In the genomic region with DNA sequence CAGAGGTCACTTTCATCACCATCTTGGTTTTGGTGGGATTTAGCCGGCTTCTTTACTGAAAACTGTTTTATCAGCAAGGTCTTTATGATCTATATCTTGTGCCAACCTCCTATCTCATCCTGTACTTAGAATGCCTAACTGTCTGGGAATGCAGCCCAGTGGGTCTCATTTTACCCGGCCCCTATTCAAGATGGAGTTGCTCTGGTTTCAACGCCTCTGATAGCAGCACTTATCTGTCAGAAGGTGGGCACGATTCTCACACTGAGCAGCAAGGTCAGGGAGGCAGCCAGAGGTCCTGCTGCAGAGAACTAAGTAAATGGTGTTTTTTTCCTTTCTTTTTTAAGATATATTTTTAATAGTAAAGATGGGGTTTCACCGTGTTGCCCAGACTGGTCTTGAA, we compare ENCODE assay signal across 1 cellular context.
A peak's percentile ranks its signal among the peaks of the same experiment; 100 is the strongest.
TF ChIP-seq lines count a peak whose summit lies in the region.

No MANE protein-coding gene starts in this region.

TF ChIP-seq in K562, 482 proteins besides CTCF, POLR2A, EP300 and RAD21 (continued from another document and continues in another):
- TF ChIP-seq, protein P1, sequence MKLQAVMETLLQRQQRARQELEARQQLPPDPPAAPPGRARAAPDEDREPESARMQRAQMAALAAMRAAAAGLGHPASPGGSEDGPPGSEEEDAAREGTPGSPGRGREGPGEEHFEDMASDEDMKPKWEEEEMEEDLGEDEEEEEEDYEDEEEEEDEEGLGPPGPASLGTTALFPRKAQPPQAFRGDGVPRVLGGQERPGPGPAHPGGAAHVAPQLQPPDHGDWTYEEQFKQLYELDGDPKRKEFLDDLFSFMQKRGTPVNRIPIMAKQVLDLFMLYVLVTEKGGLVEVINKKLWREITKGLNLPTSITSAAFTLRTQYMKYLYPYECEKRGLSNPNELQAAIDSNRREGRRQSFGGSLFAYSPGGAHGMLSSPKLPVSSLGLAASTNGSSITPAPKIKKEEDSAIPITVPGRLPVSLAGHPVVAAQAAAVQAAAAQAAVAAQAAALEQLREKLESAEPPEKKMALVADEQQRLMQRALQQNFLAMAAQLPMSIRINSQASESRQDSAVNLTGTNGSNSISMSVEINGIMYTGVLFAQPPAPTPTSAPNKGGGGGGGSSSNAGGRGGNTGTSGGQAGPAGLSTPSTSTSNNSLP (IDR thresholded peaks at IDR 0.05; ENCODE audit: borderline replicate concordance, low read depth, low read length), result no peak
- TF ChIP-seq, protein P2, sequence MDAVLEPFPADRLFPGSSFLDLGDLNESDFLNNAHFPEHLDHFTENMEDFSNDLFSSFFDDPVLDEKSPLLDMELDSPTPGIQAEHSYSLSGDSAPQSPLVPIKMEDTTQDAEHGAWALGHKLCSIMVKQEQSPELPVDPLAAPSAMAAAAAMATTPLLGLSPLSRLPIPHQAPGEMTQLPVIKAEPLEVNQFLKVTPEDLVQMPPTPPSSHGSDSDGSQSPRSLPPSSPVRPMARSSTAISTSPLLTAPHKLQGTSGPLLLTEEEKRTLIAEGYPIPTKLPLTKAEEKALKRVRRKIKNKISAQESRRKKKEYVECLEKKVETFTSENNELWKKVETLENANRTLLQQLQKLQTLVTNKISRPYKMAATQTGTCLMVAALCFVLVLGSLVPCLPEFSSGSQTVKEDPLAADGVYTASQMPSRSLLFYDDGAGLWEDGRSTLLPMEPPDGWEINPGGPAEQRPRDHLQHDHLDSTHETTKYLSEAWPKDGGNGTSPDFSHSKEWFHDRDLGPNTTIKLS (IDR thresholded peaks at IDR 0.05; ENCODE audit: borderline replicate concordance, low read depth), result no peak
- no peak for TF ChIP-seq CHCHD3 (CRISPR knock-in tag; IDR thresholded peaks at IDR 0.05)
- TF ChIP-seq NCOA1 (IDR thresholded peaks at IDR 0.05; ENCODE audit: low read depth), result no peak
- TF ChIP-seq TEAD2 (tag; IDR thresholded peaks at IDR 0.05), result peak; percentile 76
- TF ChIP-seq, protein P3, sequence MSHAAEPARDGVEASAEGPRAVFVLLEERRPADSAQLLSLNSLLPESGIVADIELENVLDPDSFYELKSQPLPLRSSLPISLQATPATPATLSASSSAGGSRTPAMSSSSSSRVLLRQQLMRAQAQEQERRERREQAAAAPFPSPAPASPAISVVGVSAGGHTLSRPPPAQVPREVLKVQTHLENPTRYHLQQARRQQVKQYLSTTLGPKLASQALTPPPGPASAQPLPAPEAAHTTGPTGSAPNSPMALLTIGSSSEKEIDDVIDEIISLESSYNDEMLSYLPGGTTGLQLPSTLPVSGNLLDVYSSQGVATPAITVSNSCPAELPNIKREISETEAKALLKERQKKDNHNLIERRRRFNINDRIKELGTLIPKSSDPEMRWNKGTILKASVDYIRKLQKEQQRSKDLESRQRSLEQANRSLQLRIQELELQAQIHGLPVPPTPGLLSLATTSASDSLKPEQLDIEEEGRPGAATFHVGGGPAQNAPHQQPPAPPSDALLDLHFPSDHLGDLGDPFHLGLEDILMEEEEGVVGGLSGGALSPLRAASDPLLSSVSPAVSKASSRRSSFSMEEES (CRISPR knock-in tag; IDR thresholded peaks at IDR 0.05), result no peak
- no peak for TF ChIP-seq POLR2AphosphoS5 (IDR thresholded peaks at IDR 0.05; ENCODE audit: control insufficient read depth, insufficient read depth, low read depth, low read length)
- TF ChIP-seq ZNF197 (CRISPR knock-in tag; IDR thresholded peaks at IDR 0.05; ENCODE audit: low read depth), result peak; percentile 81
- TF ChIP-seq, protein P4, sequence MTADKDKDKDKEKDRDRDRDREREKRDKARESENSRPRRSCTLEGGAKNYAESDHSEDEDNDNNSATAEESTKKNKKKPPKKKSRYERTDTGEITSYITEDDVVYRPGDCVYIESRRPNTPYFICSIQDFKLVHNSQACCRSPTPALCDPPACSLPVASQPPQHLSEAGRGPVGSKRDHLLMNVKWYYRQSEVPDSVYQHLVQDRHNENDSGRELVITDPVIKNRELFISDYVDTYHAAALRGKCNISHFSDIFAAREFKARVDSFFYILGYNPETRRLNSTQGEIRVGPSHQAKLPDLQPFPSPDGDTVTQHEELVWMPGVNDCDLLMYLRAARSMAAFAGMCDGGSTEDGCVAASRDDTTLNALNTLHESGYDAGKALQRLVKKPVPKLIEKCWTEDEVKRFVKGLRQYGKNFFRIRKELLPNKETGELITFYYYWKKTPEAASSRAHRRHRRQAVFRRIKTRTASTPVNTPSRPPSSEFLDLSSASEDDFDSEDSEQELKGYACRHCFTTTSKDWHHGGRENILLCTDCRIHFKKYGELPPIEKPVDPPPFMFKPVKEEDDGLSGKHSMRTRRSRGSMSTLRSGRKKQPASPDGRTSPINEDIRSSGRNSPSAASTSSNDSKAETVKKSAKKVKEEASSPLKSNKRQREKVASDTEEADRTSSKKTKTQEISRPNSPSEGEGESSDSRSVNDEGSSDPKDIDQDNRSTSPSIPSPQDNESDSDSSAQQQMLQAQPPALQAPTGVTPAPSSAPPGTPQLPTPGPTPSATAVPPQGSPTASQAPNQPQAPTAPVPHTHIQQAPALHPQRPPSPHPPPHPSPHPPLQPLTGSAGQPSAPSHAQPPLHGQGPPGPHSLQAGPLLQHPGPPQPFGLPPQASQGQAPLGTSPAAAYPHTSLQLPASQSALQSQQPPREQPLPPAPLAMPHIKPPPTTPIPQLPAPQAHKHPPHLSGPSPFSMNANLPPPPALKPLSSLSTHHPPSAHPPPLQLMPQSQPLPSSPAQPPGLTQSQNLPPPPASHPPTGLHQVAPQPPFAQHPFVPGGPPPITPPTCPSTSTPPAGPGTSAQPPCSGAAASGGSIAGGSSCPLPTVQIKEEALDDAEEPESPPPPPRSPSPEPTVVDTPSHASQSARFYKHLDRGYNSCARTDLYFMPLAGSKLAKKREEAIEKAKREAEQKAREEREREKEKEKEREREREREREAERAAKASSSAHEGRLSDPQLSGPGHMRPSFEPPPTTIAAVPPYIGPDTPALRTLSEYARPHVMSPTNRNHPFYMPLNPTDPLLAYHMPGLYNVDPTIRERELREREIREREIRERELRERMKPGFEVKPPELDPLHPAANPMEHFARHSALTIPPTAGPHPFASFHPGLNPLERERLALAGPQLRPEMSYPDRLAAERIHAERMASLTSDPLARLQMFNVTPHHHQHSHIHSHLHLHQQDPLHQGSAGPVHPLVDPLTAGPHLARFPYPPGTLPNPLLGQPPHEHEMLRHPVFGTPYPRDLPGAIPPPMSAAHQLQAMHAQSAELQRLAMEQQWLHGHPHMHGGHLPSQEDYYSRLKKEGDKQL (CRISPR knock-in tag; IDR thresholded peaks at IDR 0.05; ENCODE audit: borderline replicate concordance), result no peak
- no peak for TF ChIP-seq ARNT (IDR thresholded peaks at IDR 0.05)
- no peak for TF ChIP-seq ZNF699 (CRISPR knock-in tag; IDR thresholded peaks at IDR 0.05; ENCODE audit: insufficient replicate concordance)
- TF ChIP-seq NFRKB (IDR thresholded peaks at IDR 0.05; ENCODE audit: low read depth), result no peak
- TF ChIP-seq, protein P5, sequence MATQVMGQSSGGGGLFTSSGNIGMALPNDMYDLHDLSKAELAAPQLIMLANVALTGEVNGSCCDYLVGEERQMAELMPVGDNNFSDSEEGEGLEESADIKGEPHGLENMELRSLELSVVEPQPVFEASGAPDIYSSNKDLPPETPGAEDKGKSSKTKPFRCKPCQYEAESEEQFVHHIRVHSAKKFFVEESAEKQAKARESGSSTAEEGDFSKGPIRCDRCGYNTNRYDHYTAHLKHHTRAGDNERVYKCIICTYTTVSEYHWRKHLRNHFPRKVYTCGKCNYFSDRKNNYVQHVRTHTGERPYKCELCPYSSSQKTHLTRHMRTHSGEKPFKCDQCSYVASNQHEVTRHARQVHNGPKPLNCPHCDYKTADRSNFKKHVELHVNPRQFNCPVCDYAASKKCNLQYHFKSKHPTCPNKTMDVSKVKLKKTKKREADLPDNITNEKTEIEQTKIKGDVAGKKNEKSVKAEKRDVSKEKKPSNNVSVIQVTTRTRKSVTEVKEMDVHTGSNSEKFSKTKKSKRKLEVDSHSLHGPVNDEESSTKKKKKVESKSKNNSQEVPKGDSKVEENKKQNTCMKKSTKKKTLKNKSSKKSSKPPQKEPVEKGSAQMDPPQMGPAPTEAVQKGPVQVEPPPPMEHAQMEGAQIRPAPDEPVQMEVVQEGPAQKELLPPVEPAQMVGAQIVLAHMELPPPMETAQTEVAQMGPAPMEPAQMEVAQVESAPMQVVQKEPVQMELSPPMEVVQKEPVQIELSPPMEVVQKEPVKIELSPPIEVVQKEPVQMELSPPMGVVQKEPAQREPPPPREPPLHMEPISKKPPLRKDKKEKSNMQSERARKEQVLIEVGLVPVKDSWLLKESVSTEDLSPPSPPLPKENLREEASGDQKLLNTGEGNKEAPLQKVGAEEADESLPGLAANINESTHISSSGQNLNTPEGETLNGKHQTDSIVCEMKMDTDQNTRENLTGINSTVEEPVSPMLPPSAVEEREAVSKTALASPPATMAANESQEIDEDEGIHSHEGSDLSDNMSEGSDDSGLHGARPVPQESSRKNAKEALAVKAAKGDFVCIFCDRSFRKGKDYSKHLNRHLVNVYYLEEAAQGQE (CRISPR knock-in tag; IDR thresholded peaks at IDR 0.05; ENCODE audit: low read depth), result 0 out of 2 replicates have a peak, but pooled peaks have one; percentile 26
- TF ChIP-seq TAF7 (tag; IDR thresholded peaks at IDR 0.05), result peak; percentile 68
- TF ChIP-seq NCOA6 (IDR thresholded peaks at IDR 0.05), result no peak
- TF ChIP-seq, protein P6, sequence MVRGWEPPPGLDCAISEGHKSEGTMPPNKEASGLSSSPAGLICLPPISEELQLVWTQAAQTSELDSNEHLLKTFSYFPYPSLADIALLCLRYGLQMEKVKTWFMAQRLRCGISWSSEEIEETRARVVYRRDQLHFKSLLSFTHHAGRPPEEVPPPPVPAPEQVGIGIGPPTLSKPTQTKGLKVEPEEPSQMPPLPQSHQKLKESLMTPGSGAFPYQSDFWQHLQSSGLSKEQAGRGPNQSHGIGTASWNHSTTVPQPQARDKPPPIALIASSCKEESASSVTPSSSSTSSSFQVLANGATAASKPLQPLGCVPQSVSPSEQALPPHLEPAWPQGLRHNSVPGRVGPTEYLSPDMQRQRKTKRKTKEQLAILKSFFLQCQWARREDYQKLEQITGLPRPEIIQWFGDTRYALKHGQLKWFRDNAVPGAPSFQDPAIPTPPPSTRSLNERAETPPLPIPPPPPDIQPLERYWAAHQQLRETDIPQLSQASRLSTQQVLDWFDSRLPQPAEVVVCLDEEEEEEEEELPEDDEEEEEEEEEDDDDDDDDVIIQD (CRISPR knock-in tag; IDR thresholded peaks at IDR 0.05), result no peak
- no peak for TF ChIP-seq CBX1 (IDR thresholded peaks at IDR 0.05; ENCODE audit: low read depth)
- TF ChIP-seq, protein P7, sequence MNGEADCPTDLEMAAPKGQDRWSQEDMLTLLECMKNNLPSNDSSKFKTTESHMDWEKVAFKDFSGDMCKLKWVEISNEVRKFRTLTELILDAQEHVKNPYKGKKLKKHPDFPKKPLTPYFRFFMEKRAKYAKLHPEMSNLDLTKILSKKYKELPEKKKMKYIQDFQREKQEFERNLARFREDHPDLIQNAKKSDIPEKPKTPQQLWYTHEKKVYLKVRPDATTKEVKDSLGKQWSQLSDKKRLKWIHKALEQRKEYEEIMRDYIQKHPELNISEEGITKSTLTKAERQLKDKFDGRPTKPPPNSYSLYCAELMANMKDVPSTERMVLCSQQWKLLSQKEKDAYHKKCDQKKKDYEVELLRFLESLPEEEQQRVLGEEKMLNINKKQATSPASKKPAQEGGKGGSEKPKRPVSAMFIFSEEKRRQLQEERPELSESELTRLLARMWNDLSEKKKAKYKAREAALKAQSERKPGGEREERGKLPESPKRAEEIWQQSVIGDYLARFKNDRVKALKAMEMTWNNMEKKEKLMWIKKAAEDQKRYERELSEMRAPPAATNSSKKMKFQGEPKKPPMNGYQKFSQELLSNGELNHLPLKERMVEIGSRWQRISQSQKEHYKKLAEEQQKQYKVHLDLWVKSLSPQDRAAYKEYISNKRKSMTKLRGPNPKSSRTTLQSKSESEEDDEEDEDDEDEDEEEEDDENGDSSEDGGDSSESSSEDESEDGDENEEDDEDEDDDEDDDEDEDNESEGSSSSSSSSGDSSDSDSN (IDR thresholded peaks at IDR 0.05; ENCODE audit: borderline replicate concordance in 1 of 2, low read depth in 2 of 2, low read length in 2 of 2), result no peak
- no peak; the same call in 1 of the 2 replicates for TF ChIP-seq TCFL5 (CRISPR knock-in tag; conservative IDR thresholded peaks at IDR 0.05)
- TF ChIP-seq PHF8 (IDR thresholded peaks at IDR 0.05; ENCODE audit: borderline replicate concordance, low read length), result no peak
- no peak for TF ChIP-seq ZFX (CRISPR knock-in tag; IDR thresholded peaks at IDR 0.05)
- TF ChIP-seq ELF1 (tag; IDR thresholded peaks at IDR 0.05), result no peak
- no peak for TF ChIP-seq POU5F1 (IDR thresholded peaks at IDR 0.05; ENCODE audit: borderline replicate concordance, low read depth, low read length, partially characterized antibody)
- TF ChIP-seq ZNF445 (CRISPR knock-in tag; IDR thresholded peaks at IDR 0.05; ENCODE audit: low read depth), result peak; percentile 68; the same call in 1 of the 2 replicates
- no peak for TF ChIP-seq LEF1 (IDR thresholded peaks at IDR 0.05)
- no peak for TF ChIP-seq JUN (IDR thresholded peaks at IDR 0.05; ENCODE audit: borderline replicate concordance, low read depth, low read length)
- TF ChIP-seq JUN (CRISPR knock-in tag; IDR thresholded peaks at IDR 0.05; ENCODE audit: borderline replicate concordance), result no peak
- no peak for TF ChIP-seq TBP (optimal IDR thresholded peaks at IDR 0.05; ENCODE audit: low read depth, low read length)
- TF ChIP-seq, protein P8, sequence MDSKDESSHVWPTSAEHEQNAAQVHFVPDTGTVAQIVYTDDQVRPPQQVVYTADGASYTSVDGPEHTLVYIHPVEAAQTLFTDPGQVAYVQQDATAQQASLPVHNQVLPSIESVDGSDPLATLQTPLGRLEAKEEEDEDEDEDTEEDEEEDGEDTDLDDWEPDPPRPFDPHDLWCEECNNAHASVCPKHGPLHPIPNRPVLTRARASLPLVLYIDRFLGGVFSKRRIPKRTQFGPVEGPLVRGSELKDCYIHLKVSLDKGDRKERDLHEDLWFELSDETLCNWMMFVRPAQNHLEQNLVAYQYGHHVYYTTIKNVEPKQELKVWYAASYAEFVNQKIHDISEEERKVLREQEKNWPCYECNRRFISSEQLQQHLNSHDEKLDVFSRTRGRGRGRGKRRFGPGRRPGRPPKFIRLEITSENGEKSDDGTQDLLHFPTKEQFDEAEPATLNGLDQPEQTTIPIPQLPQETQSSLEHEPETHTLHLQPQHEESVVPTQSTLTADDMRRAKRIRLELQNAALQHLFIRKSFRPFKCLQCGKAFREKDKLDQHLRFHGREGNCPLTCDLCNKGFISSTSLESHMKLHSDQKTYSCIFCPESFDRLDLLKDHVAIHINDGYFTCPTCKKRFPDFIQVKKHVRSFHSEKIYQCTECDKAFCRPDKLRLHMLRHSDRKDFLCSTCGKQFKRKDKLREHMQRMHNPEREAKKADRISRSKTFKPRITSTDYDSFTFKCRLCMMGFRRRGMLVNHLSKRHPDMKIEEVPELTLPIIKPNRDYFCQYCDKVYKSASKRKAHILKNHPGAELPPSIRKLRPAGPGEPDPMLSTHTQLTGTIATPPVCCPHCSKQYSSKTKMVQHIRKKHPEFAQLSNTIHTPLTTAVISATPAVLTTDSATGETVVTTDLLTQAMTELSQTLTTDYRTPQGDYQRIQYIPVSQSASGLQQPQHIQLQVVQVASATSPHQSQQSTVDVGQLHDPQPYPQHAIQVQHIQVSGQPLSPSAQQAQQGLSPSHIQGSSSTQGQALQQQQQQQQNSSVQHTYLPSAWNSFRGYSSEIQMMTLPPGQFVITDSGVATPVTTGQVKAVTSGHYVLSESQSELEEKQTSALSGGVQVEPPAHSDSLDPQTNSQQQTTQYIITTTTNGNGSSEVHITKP (IDR thresholded peaks at IDR 0.05; ENCODE audit: partially characterized antibody), result no peak
- TF ChIP-seq NFATC3 (IDR thresholded peaks at IDR 0.05), result no peak
- TF ChIP-seq ZNF124 (CRISPR knock-in tag; IDR thresholded peaks at IDR 0.05), result no peak
- no peak for TF ChIP-seq HMG20A (CRISPR knock-in tag; conservative IDR thresholded peaks at IDR 0.05)
- no peak for TF ChIP-seq JUND (IDR thresholded peaks at IDR 0.05; ENCODE audit: borderline replicate concordance, low read depth, low read length)
- TF ChIP-seq JUND (tag; IDR thresholded peaks at IDR 0.05; ENCODE audit: borderline replicate concordance, low read depth, low read length), result no peak
- TF ChIP-seq ZNF239 (CRISPR knock-in tag; IDR thresholded peaks at IDR 0.05), result peak; percentile 77
- TF ChIP-seq NCOA4 (IDR thresholded peaks at IDR 0.05; ENCODE audit: partially characterized antibody), result no peak
- TF ChIP-seq CEBPB (tag; IDR thresholded peaks at IDR 0.05), result no peak
